In genomic region chr2:105397025-105397722, GRCh38 we compare ENCODE assay signal across 9 cellular contexts. TPM values are rescaled to one million over a fixed set of nuclear protein-coding genes. Genes with fewer than 3 reads are reported as not detected.
DNase-seq lines count a peak whose midpoint lies in the region; ATAC-seq, FAIRE-seq and TF ChIP-seq lines count a peak whose summit lies in the region.
"Had no signal": no experiment of that assay in that cellular context is flagged by ENCODE, and none has a peak within 500 bp of the region (broad histone marks: within the 10 kb centered on the region; RNA-seq: fewer than 3 reads in every experiment).

No MANE protein-coding gene starts in this region.

- H3K9me3 ChIP-seq in H1 (ENCODE audit: insufficient read depth in 2 of 2, low read depth in 1 of 2, low read length in 1 of 2) (peaks cover 5 to 6% of the 10 kb centered on the region in 2 experiments; a peak in 1 of 4 replicates), osteoblast (ENCODE audit: low read depth, low read length) (no peaks in the 10 kb centered on the region)

- no peak for FAIRE-seq in H1 (lab: Jason Lieb, UNC)

- H3K36me3 ChIP-seq in H1 (ENCODE audit: control insufficient read depth in 2 of 4, insufficient read depth in 4 of 4, low read length in 3 of 4) (no peaks in the 10 kb centered on the region; a peak in 1 of 8 replicates), osteoblast (ENCODE audit: insufficient read depth, low read length) (peaks cover 56% of the 10 kb centered on the region)

- no peak overlapping the region for H2BK20ac ChIP-seq in H1 (ENCODE audit: low read length)

- POLR2A ChIA-PET in H1 (lab: Charles Lee; ENCODE audit: partially characterized antibody): interaction anchor here (0.7 to 2.8 kb wide), 6 partner anchors 10 to 120 kb away, joined by 3 to 32 read pairs (median 8); no protein-coding TSS in a partner anchor

- H3K14ac ChIP-seq in H1 (ENCODE audit: insufficient read length): no peak overlapping the region

- H3K27me3 ChIP-seq in H1 (replicated peaks in 1 of 4; ENCODE audit: control insufficient read depth in 3 of 4, extremely low read depth in 1 of 4, insufficient read depth in 3 of 4, low read length in 3 of 4): peaks cover 7 to 17% (median 13%) of the 10 kb centered on the region in 4 experiments
- no peaks in the 10 kb centered on the region for H3K27me3 ChIP-seq in osteoblast (ENCODE audit: insufficient read depth, low read length)

- no peak overlapping the region for H2BK12ac ChIP-seq in H1 (ENCODE audit: low read depth, low read length)

- no peak overlapping the region for H4K8ac ChIP-seq in H1 (ENCODE audit: extremely low read depth, insufficient read depth, low read length)

- H3K4me2 ChIP-seq in H1 (ENCODE audit: insufficient read depth in 1 of 2, low read depth in 2 of 2, low read length in 2 of 2): peak overlapping the region in 1 of 2 experiments; percentile 54; a peak in 1 of 4 replicates
- peak overlapping the region; percentile 97 for H3K4me2 ChIP-seq in osteoblast (ENCODE audit: insufficient read depth, low read length)

- no peak overlapping the region for H3K56ac ChIP-seq in H1 (replicated peaks; ENCODE audit: insufficient read length, low read depth, low read length)

- H3K27ac ChIP-seq in H1 (ENCODE audit: low read depth, low read length) (no peak overlapping the region), osteoblast (ENCODE audit: low read depth, low read length) (peak overlapping the region; percentile 96)

- TF ChIP-seq CTCF in H1 (IDR thresholded peaks at IDR 0.05; ENCODE audit: control extremely low read depth in 1 of 3, insufficient read depth in 1 of 3, low read depth in 1 of 3, low read length in 3 of 3) (no peak), osteoblast (IDR thresholded peaks at IDR 0.05; ENCODE audit: extremely low read depth, low read depth, low read length) (no peak)

- H3K4me1 ChIP-seq in H1 (replicated peaks in 1 of 4; ENCODE audit: control insufficient read depth in 3 of 4, insufficient read depth in 4 of 4, low read length in 3 of 4): peaks cover 0 to 5% (median 2%) of the 10 kb centered on the region in 4 experiments; a peak in 5 of 7 replicates
- peaks cover 48% of the 10 kb centered on the region for H3K4me1 ChIP-seq in osteoblast (ENCODE audit: insufficient read depth, low read length)

- DNase-seq in EH (ENCODE audit: low read depth): peak; percentile 54
- peak; percentile 51 for DNase-seq in OCI-M1 (lab: John Stamatoyannopoulos, UW)
- DNase-seq in H1 (ENCODE audit: low read depth in 1 of 2, low spot score in 2 of 2): no peak
- peak; percentile 84 for DNase-seq in osteoblast (ENCODE audit: insufficient read length, low spot score, missing footprints)
- no peak for DNase-seq in DMS114 treated with DMSO at 0.1 percent for 48 hours (lab: John Stamatoyannopoulos, UW; ENCODE audit: unreplicated experiment)
- DNase-seq in cerebellar nuclear complex (lab: John Stamatoyannopoulos, UW): no peak
- no peak for DNase-seq in inferior parietal cortex (ENCODE audit: extremely low spot score)
- DNase-seq: immature natural killer cell had no signal

- H2AFZ ChIP-seq in H1 (ENCODE audit: low read length): no peak overlapping the region
- no peak overlapping the region for H2AFZ ChIP-seq in osteoblast (ENCODE audit: low read length)

- H3K9ac ChIP-seq in H1 (replicated peaks in 1 of 4; ENCODE audit: extremely low read depth in 1 of 4, low read depth in 3 of 4, low read length in 3 of 4): 0 out of 7 replicates have a peak overlapping the region, but pooled peaks of 1 of the 4 experiments have one; percentile 39

- H3K79me1 ChIP-seq in H1 (ENCODE audit: low read depth, low read length): peaks cover 8% of the 10 kb centered on the region

- no peak for TF ChIP-seq RAD21 in H1 (IDR thresholded peaks at IDR 0.05 in 1 of 2, conservative IDR thresholded peaks at IDR 0.05 in 1 of 2; ENCODE audit: low read depth in 2 of 2, low read length in 2 of 2)

- H3K23ac ChIP-seq in H1 (ENCODE audit: insufficient read length): no peak overlapping the region

- CTCF ChIA-PET in H1 (lab: Charles Lee; ENCODE audit: partially characterized antibody): interaction anchor here (1.6 to 3.6 kb wide), 2 partner anchors 17 to 123 kb away, joined by 6 to 19 read pairs; no protein-coding TSS in a partner anchor

- H3K4me3 ChIP-seq in H1 (ENCODE audit: extremely low read depth in 1 of 4, insufficient read depth in 2 of 4, low read depth in 3 of 4, low read length in 4 of 4) (peak overlapping the region in 1 of 4 experiments; percentile 96; a peak in 2 of 8 replicates), osteoblast (ENCODE audit: insufficient read depth, low read length) (peak overlapping the region; percentile 78)

- peaks cover 4% of the 10 kb centered on the region; the same call in 1 of the 2 replicates for H3K23me2 ChIP-seq in H1 (ENCODE audit: low read depth, low read length)

- H2AK5ac ChIP-seq in H1 (ENCODE audit: low read depth, low read length): no peak overlapping the region

- ATAC-seq in HG03460 (IDR thresholded peaks at IDR 0.05; ENCODE audit: unreplicated experiment): no peak

- H2BK120ac ChIP-seq in H1 (replicated peaks; ENCODE audit: low read depth, low read length): no peak overlapping the region

- H4K20me1 ChIP-seq in H1 (replicated peaks in 1 of 2; ENCODE audit: control insufficient read depth in 1 of 2, insufficient read depth in 2 of 2, low read length in 2 of 2) (peaks cover 0 to 1% of the 10 kb centered on the region in 2 experiments), osteoblast (ENCODE audit: insufficient read depth, low read length) (peaks cover 27% of the 10 kb centered on the region)

- H2BK15ac ChIP-seq in H1 (ENCODE audit: low read length): no peak overlapping the region

- H2BK5ac ChIP-seq in H1 (ENCODE audit: low read depth, low read length): no peak overlapping the region

- no peak overlapping the region for H4K5ac ChIP-seq in H1 (ENCODE audit: insufficient read length, low read depth, low read length)

- no peak overlapping the region for H3K4ac ChIP-seq in H1 (replicated peaks; ENCODE audit: insufficient read length, low read depth, low read length)

- H4K91ac ChIP-seq in H1 (replicated peaks; ENCODE audit: insufficient read length, low read length): no peak overlapping the region

- no peak for TF ChIP-seq EP300 in H1 (IDR thresholded peaks at IDR 0.05; ENCODE audit: borderline replicate concordance in 1 of 2, low read depth in 2 of 2, low read length in 2 of 2)

- WGBS in H1 (ENCODE audit: extremely low coverage in 1 of 2, insufficient coverage in 1 of 2, insufficient read length in 1 of 2, insufficient replicate concordance in 2 of 2, low coverage in 1 of 2, low lambda C conversion rate in 2 of 2, missing lambda C conversion rate in 1 of 2), 2 experiments: 84% methylated on average over 13 of the region's 13 CpGs; no CpG with 5 or more reads in 1 of the 2 experiments

- H3K79me2 ChIP-seq in H1 (ENCODE audit: control insufficient read depth in 1 of 2, insufficient read depth in 2 of 2, low read length in 2 of 2) (peaks cover 0 to 57% of the 10 kb centered on the region in 2 experiments; a peak in 2 of 4 replicates), osteoblast (ENCODE audit: insufficient read depth, low read length) (peaks cover 82% of the 10 kb centered on the region)

- H3K18ac ChIP-seq in H1 (ENCODE audit: extremely low read depth, low read length): no peak overlapping the region

- TF ChIP-seq POLR2A in H1 (IDR thresholded peaks at IDR 0.05; ENCODE audit: control extremely low read depth in 1 of 2, low read depth in 2 of 2, low read length in 2 of 2): peak in 1 of 2 experiments; percentile 55; a peak in 1 of 3 replicates

TF ChIP-seq in H1, 55 proteins besides CTCF, POLR2A, EP300 and RAD21:
- TF ChIP-seq ATF2 (IDR thresholded peaks at IDR 0.05; ENCODE audit: low read length) (no peak), POLR2AphosphoS5 (IDR thresholded peaks at IDR 0.05; ENCODE audit: low read depth, low read length) (peak; percentile 62)

RNA-seq across cellular contexts. Expression of gene FHL2, which starts 1.7 kb away (rescaled TPM):
- 33.2 and 33.4 TPM in 2 replicates for total RNA-seq in H1 (2021; fragmentation: NEBNext Ultra II Directional; extraction: Animal tissue kit (Norgen Biotek cat#: 25700))
- polyA plus RNA-seq in H1 (2011; rRNA removed): 51.0 and 64.3 TPM in 2 replicates
- 60.7 TPM for polyA plus RNA-seq in H1 (2011; cell fraction: cytosol; rRNA removed)
- 36.4 TPM for polyA plus RNA-seq in H1 (2011; cell fraction: nucleus; rRNA removed)
- 32.7 to 47.1 TPM (median 40.2 TPM) in 4 replicates for polyA plus RNA-seq in H1 (2012, experiment 1 of 2)
- 29.1 TPM for polyA plus RNA-seq in H1 (2012, experiment 2 of 2)
- polyA plus RNA-seq in H1 (2013, experiment 1 of 2): 19.4 TPM
- 20.2 TPM for polyA plus RNA-seq in H1 (2013, experiment 2 of 2)
- 59.2 and 66.1 TPM in 2 replicates for polyA minus RNA-seq in H1 (2011; rRNA and poly(A)+ RNA removed)
- 19.0 TPM for polyA minus RNA-seq in H1 (2011; cell fraction: cytosol; rRNA and poly(A)+ RNA removed)
- polyA minus RNA-seq in H1 (2011; cell fraction: nucleus; rRNA and poly(A)+ RNA removed): 33.3 TPM
- 566 and 568 TPM in 2 replicates for total RNA-seq in osteoblast

RNA-seq across cellular contexts. Expression of gene C2orf49, which starts 59.8 kb away (rescaled TPM):
- 14.4 and 19.9 TPM in 2 replicates for total RNA-seq in H1 (2021; fragmentation: NEBNext Ultra II Directional; extraction: Animal tissue kit (Norgen Biotek cat#: 25700))
- polyA plus RNA-seq in H1 (2011; rRNA removed): 3.9 and 5.6 TPM in 2 replicates
- polyA plus RNA-seq in H1 (2011; cell fraction: cytosol; rRNA removed): 12.0 TPM
- polyA plus RNA-seq in H1 (2011; cell fraction: nucleus; rRNA removed): 2.0 TPM
- polyA plus RNA-seq in H1 (2012, experiment 1 of 2): 10.9 to 15.4 TPM (median 12.8 TPM) in 4 replicates
- polyA plus RNA-seq in H1 (2012, experiment 2 of 2): 3.7 TPM
- 18.3 TPM for polyA plus RNA-seq in H1 (2013, experiment 1 of 2)
- 16.8 TPM for polyA plus RNA-seq in H1 (2013, experiment 2 of 2)
- 4.5 and 4.8 TPM in 2 replicates for polyA minus RNA-seq in H1 (2011; rRNA and poly(A)+ RNA removed)
- polyA minus RNA-seq in H1 (2011; cell fraction: cytosol; rRNA and poly(A)+ RNA removed): 5.4 TPM
- 11.3 TPM for polyA minus RNA-seq in H1 (2011; cell fraction: nucleus; rRNA and poly(A)+ RNA removed)
- 18.0 and 18.1 TPM in 2 replicates for total RNA-seq in osteoblast

Comparison
In these comparisons a context has a peak if more than half of its experiments do, and no peak if none do; other contexts are left out.
1. DNase-seq: peak in EH (single experiment), OCI-M1 (single experiment) and osteoblast (single experiment); none in H1 (0 of 2), DMS114 treated with DMSO at 0.1 percent for 48 hours (single experiment), cerebellar nuclear complex (0 of 2) and inferior parietal cortex (single experiment).
2. RNA of gene FHL2, which starts 1.7 kb away (total RNA-seq): 566 to 568 TPM in osteoblast; 33.2 to 33.4 TPM in H1; every median in the first group is over 10 times any median in the second.